Comparison of ENCODE assay signal across 27 cellular contexts in the genomic region with DNA sequence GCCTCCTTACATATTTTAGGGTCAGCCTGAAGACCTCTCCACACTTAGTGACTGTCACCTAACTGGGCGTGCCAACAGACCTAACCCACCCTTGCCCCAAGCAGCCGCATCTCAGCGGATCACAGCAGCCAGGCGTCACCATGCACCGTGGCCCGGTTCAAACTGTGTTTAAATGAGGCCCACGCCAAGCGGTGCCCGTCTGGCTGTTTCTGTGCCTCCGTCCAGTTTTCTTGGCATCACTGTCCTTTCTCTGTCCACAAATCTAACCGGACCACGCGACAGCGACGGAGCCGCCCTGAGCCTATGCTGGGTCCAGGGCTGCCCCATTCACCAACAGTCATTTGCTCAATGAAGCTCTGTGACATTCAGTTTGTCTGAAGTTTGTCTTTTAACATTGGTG.
"Had no signal": no experiment of that assay in that cellular context is flagged by ENCODE, and none has a peak within 500 bp of the region (broad histone marks: within the 10 kb centered on the region; RNA-seq: fewer than 3 reads in every experiment).

No MANE protein-coding gene starts in this region.

- H3K36me3 ChIP-seq: colonic mucosa, esophagus muscularis mucosa, esophagus squamous epithelium, gastrocnemius medialis, gastroesophageal sphincter, heart left ventricle, heart right ventricle had no signal

- H3K4me1 ChIP-seq: colonic mucosa, esophagus muscularis mucosa, esophagus squamous epithelium, foreskin keratinocyte, gastroesophageal sphincter, heart left ventricle, heart right ventricle had no signal

- ATAC-seq: effector memory CD8-positive, alpha-beta T cell; esophagus mucosa; foreskin keratinocyte; gastrocnemius medialis; gastroesophageal sphincter; heart left ventricle; heart right ventricle had no signal

- H3K4me3 ChIP-seq: colonic mucosa, coronary artery, dorsolateral prefrontal cortex, esophagus muscularis mucosa, esophagus squamous epithelium, gastrocnemius medialis, gastroesophageal sphincter, heart left ventricle, heart right ventricle had no signal

- H3K27me3 Mint-ChIP-seq: dendritic cell treated with granulocyte-macrophage colony-stimulating factor and Interleukin-4, amounts not matched to agents 40 ng/mL and 50 ng/mL, for 4 days had no signal

- H3K4me3 Mint-ChIP-seq: dendritic cell treated with granulocyte-macrophage colony-stimulating factor and Interleukin-4, amounts not matched to agents 40 ng/mL and 50 ng/mL, for 4 days; effector memory CD8-positive, alpha-beta T cell had no signal

- H3K27me3 ChIP-seq: colonic mucosa, esophagus muscularis mucosa, esophagus squamous epithelium, foreskin keratinocyte, gastrocnemius medialis, gastroesophageal sphincter, heart left ventricle had no signal

- DNase-seq: colonic mucosa; cortex of kidney; dermis blood vessel endothelial cell; dorsolateral prefrontal cortex; effector CD4-positive, alpha-beta T cell; effector CD8-positive, alpha-beta T cell; effector memory CD4-positive, alpha-beta T cell; effector memory CD8-positive, alpha-beta T cell; erythroblast; esophagus squamous epithelium; foreskin fibroblast; foreskin keratinocyte; foreskin melanocyte; gastrocnemius medialis; glutamatergic neuron; heart left ventricle; heart right ventricle had no signal

- FAIRE-seq: colon, endometrium, endothelial cell of umbilical vein, frontal cortex had no signal

- H3K9me3 ChIP-seq: colonic mucosa, esophagus muscularis mucosa, esophagus squamous epithelium, gastrocnemius medialis, gastroesophageal sphincter, heart left ventricle, heart right ventricle had no signal

- H3K27ac Mint-ChIP-seq: dendritic cell treated with granulocyte-macrophage colony-stimulating factor and Interleukin-4, amounts not matched to agents 40 ng/mL and 50 ng/mL, for 4 days; effector memory CD8-positive, alpha-beta T cell had no signal

- H3K27ac ChIP-seq: colonic mucosa, coronary artery, dorsolateral prefrontal cortex, epithelial cell of prostate, esophagus muscularis mucosa, esophagus squamous epithelium, foreskin keratinocyte, gastrocnemius medialis, gastroesophageal sphincter, heart left ventricle, heart right ventricle had no signal

- H3K9me3 Mint-ChIP-seq: effector memory CD8-positive, alpha-beta T cell had no signal
